15 cellular contexts compared by ENCODE assay signal in the genomic region with DNA sequence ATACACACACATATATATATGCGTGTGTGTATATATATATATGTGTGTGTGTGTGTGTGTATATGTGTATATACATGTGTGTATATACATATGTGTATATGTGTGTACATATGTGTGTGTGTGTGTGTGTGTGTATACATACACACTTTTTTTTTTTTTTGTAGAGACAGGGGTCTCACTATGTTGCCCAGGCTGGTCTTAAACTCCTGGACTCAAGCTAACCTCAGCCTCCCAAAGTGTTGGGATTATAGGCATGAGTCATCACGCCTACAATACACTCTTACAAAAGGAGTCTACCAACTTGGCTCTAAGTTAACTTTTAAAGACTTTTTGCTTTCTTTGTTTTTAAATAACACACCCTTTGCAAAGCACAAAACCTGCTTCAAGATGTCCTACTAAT. TPM values are rescaled to one million over a fixed set of nuclear protein-coding genes. Genes with fewer than 3 reads are reported as not detected.
A peak's percentile ranks its signal among the peaks of the same experiment; 100 is the strongest.
DNase-seq lines count a peak whose midpoint lies in the region; ATAC-seq and TF ChIP-seq lines count a peak whose summit lies in the region.
"Had no signal": no experiment of that assay in that cellular context is flagged by ENCODE, and none has a peak within 500 bp of the region (broad histone marks: within the 10 kb centered on the region; RNA-seq: fewer than 3 reads in every experiment).

No MANE protein-coding gene starts in this region.

- no peaks in the 10 kb centered on the region for H3K9me3 Mint-ChIP-seq in activated CD8-positive, alpha-beta memory T cell treated with anti-CD3 and anti-CD28 coated beads, Interleukin-2, amount 10 ng/mL, durations not matched to agents 7 days and 5 days (ENCODE audit: low read depth)
- no peaks in the 10 kb centered on the region for H3K9me3 Mint-ChIP-seq in IgD-negative memory B cell
- H3K9me3 Mint-ChIP-seq in neural crest cell, result no peaks in the 10 kb centered on the region

- H3K36me3 ChIP-seq in spleen, result peaks cover 0 to 69% (median 51%) of the 10 kb centered on the region in 6 donors

- peaks cover 23 to 48% (median 36%) of the 10 kb centered on the region in 6 donors for H3K4me1 ChIP-seq in spleen

- TF ChIP-seq CTCF in neural crest cell (conservative IDR thresholded peaks at IDR 0.05), result no peak
- TF ChIP-seq CTCF in spleen (IDR thresholded peaks at IDR 0.05 in 8 of 11, conservative IDR thresholded peaks at IDR 0.05 in 3 of 11), result no peak

- no peaks in the 10 kb centered on the region for H3K27me3 ChIP-seq in spleen (replicated peaks in 1 of 7)
- H3K27me3 ChIP-seq: ascending aorta, gastrocnemius medialis, stomach had no signal

- peaks cover 38% of the 10 kb centered on the region for H3K4me1 Mint-ChIP-seq in activated CD8-positive, alpha-beta memory T cell treated with anti-CD3 and anti-CD28 coated beads, Interleukin-2, amount 10 ng/mL, durations not matched to agents 7 days and 5 days
- H3K4me1 Mint-ChIP-seq in IgD-negative memory B cell (peaks cover 14 to 33% (median 32%) of the 10 kb centered on the region in 3 donors), neural crest cell (peaks cover 29% of the 10 kb centered on the region)

- TF ChIP-seq POLR2A in spleen (IDR thresholded peaks at IDR 0.05), result no peak

- H3K4me3 ChIP-seq in spleen, result no peak overlapping the region
- H3K4me3 ChIP-seq: gastrocnemius medialis had no signal

- H3K36me3 Mint-ChIP-seq in activated CD8-positive, alpha-beta memory T cell treated with anti-CD3 and anti-CD28 coated beads, Interleukin-2, amount 10 ng/mL, durations not matched to agents 7 days and 5 days, result peaks cover 55% of the 10 kb centered on the region
- H3K36me3 Mint-ChIP-seq in IgD-negative memory B cell (peaks cover 3% of the 10 kb centered on the region), neural crest cell (ENCODE audit: low read depth) (no peaks in the 10 kb centered on the region)

- 86 to 97% (median 93%) methylated on average over 2 of the region's 2 CpGs for WGBS in spleen, 5 donors

- CTCF ChIA-PET in activated CD8-positive, alpha-beta memory T cell treated with anti-CD3 and anti-CD28 coated beads, Interleukin-2, amount 10 ng/mL, durations not matched to agents 7 days and 5 days (lab: Charles Lee), result no interaction called here

- H3K27ac Mint-ChIP-seq in activated CD8-positive, alpha-beta memory T cell treated with anti-CD3 and anti-CD28 coated beads, Interleukin-2, amount 10 ng/mL, durations not matched to agents 7 days and 5 days, result no peak overlapping the region
- H3K27ac Mint-ChIP-seq in IgD-negative memory B cell (peak overlapping the region in 2 of 3 donors; percentile 31 to 48), neural crest cell (ENCODE audit: unreplicated experiment) (no peak overlapping the region)

- no peaks in the 10 kb centered on the region for H3K27me3 Mint-ChIP-seq in activated CD8-positive, alpha-beta memory T cell treated with anti-CD3 and anti-CD28 coated beads, Interleukin-2, amount 10 ng/mL, durations not matched to agents 7 days and 5 days
- no peaks in the 10 kb centered on the region for H3K27me3 Mint-ChIP-seq in IgD-negative memory B cell
- H3K27me3 Mint-ChIP-seq in neural crest cell (ENCODE audit: low read depth), result no peaks in the 10 kb centered on the region

- DNase-seq in activated CD8-positive, alpha-beta memory T cell treated with anti-CD3 and anti-CD28 coated beads, Interleukin-2, amount 10 ng/mL, durations not matched to agents 7 days and 5 days, result no peak
- DNase-seq in activated CD8-positive, alpha-beta memory T cell treated with anti-CD3 and anti-CD28 coated beads, Interleukin-2, amount 50 U/mL, for 4 hours, result no peak
- peak; percentile 40 for DNase-seq in amniotic epithelial cell (ENCODE audit: low read depth)
- no peak for DNase-seq in neural crest cell (ENCODE audit: low read depth, low spot score)
- DNase-seq in spleen, result no peak
- DNase-seq: gastrocnemius medialis, KBM-7, left ventricle myocardium superior, NCI-H1092, RPMI8226, stomach had no signal

- intact Hi-C loops in spleen (cut with DNase I; ENCODE audit: low total_unique reads), result no loop called here

- no peak for ATAC-seq in activated CD8-positive, alpha-beta memory T cell treated with anti-CD3 and anti-CD28 coated beads, Interleukin-2, amount 10 ng/mL, durations not matched to agents 7 days and 5 days
- ATAC-seq in HG03196 (IDR thresholded peaks at IDR 0.05; ENCODE audit: unreplicated experiment) (no peak), GM21360 (IDR thresholded peaks at IDR 0.05; ENCODE audit: unreplicated experiment) (no peak)
- ATAC-seq: gastrocnemius medialis, left ventricle myocardium superior had no signal

- H3K4me3 Mint-ChIP-seq in activated CD8-positive, alpha-beta memory T cell treated with anti-CD3 and anti-CD28 coated beads, Interleukin-2, amount 10 ng/mL, durations not matched to agents 7 days and 5 days, result peak overlapping the region; percentile 99
- H3K4me3 Mint-ChIP-seq in IgD-negative memory B cell (peak overlapping the region in 2 of 4 donors; percentile 84 to 96), neural crest cell (peak overlapping the region; percentile 98)

- no peak overlapping the region for H3K27ac ChIP-seq in spleen
- H3K27ac ChIP-seq: ascending aorta, gastrocnemius medialis, stomach had no signal

- H3K9me3 ChIP-seq in spleen, result no peaks in the 10 kb centered on the region
- H3K9me3 ChIP-seq: ascending aorta, gastrocnemius medialis, stomach had no signal

RNA-seq across cellular contexts. Expression of gene C9orf78, which starts 2.1 kb away (rescaled TPM):
- 10 to 100 TPM; 77.7 to 90.2 TPM for total RNA-seq in activated CD8-positive, alpha-beta memory T cell treated with anti-CD3 and anti-CD28 coated beads, Interleukin-2, amount 10 ng/mL, durations not matched to agents 7 days and 5 days
- polyA plus RNA-seq in IgD-negative memory B cell, result 119 TPM
- 32.7 and 34.6 TPM in 2 replicates for total RNA-seq in neural crest cell
- 100 to 1,000 TPM in 1 of 7 donors, 10 to 100 TPM in 6; 35.6 to 105 (median 47.3) TPM for total RNA-seq in spleen
- polyA plus RNA-seq in spleen, result 10 to 100 TPM; 51.5 to 68.9 (median 66.3) TPM

RNA-seq across cellular contexts. Expression of gene USP20, which starts 2.3 kb away (rescaled TPM):
- total RNA-seq in activated CD8-positive, alpha-beta memory T cell treated with anti-CD3 and anti-CD28 coated beads, Interleukin-2, amount 10 ng/mL, durations not matched to agents 7 days and 5 days, result 100 to 1,000 TPM; 114 to 155 TPM
- polyA plus RNA-seq in IgD-negative memory B cell, result 24.5 TPM
- 31.1 and 35.9 TPM in 2 replicates for total RNA-seq in neural crest cell
- 10 to 100 TPM; 29.7 to 55.3 (median 39.4) TPM for total RNA-seq in spleen
- polyA plus RNA-seq in spleen, result 10 to 100 TPM; 38.1 to 83.7 (median 67.6) TPM

RNA-seq across cellular contexts. Expression of gene TOR1A, which starts 9.0 kb away (rescaled TPM):
- total RNA-seq in activated CD8-positive, alpha-beta memory T cell treated with anti-CD3 and anti-CD28 coated beads, Interleukin-2, amount 10 ng/mL, durations not matched to agents 7 days and 5 days, result 10 to 100 TPM; 56.1 to 69.6 TPM
- 56.8 TPM for polyA plus RNA-seq in IgD-negative memory B cell
- 36.9 and 40.5 TPM in 2 replicates for total RNA-seq in neural crest cell
- 10 to 100 TPM; 27.7 to 49.5 (median 32.5) TPM for total RNA-seq in spleen
- polyA plus RNA-seq in spleen, result 10 to 100 TPM; 13.3 to 20.0 (median 16.5) TPM

RNA-seq across cellular contexts. Expression of gene TOR1B, which starts 30.0 kb away (rescaled TPM):
- total RNA-seq in activated CD8-positive, alpha-beta memory T cell treated with anti-CD3 and anti-CD28 coated beads, Interleukin-2, amount 10 ng/mL, durations not matched to agents 7 days and 5 days, result 10 to 100 TPM; 30.1 to 31.5 TPM
- polyA plus RNA-seq in IgD-negative memory B cell (20.8 TPM), spleen (1 to 10 TPM; 5.3 to 8.3 (median 6.3) TPM)
- total RNA-seq in neural crest cell (16.6 and 18.0 TPM in 2 replicates), spleen (10 to 100 TPM; 16.1 to 38.0 (median 18.9) TPM)

Comparison
In these comparisons a context has a peak if more than half of its experiments do, and no peak if none do; other contexts are left out.
1. H3K27ac Mint-ChIP-seq: peak in IgD-negative memory B cell (2 of 3); none in activated CD8-positive, alpha-beta memory T cell treated with anti-CD3 and anti-CD28 coated beads, Interleukin-2, amount 10 ng/mL, durations not matched to agents 7 days and 5 days (single experiment) and neural crest cell (single experiment).